ENCODE assay signal across 8 cellular contexts in genomic region chr9:5449521-5450359, GRCh38. TPM values are rescaled to one million over a fixed set of nuclear protein-coding genes. Genes with fewer than 3 reads are reported as not detected.
DNase-seq lines count a peak whose midpoint lies in the region; ATAC-seq, FAIRE-seq and TF ChIP-seq lines count a peak whose summit lies in the region.

No MANE protein-coding gene starts in this region.

- H3K4me3 ChIP-seq in CD8-positive, alpha-beta memory T cell (ENCODE audit: low read length): peak overlapping the region; percentile 88
- H3K4me3 ChIP-seq in H1 (ENCODE audit: extremely low read depth in 1 of 4, insufficient read depth in 2 of 4, low read depth in 3 of 4, low read length in 4 of 4) (peak overlapping the region in 1 of 4 experiments; percentile 52; a peak in 2 of 8 replicates), neural progenitor cell (peak overlapping the region; percentile 47)

- peak overlapping the region; percentile 92 for H3K27ac ChIP-seq in CD8-positive, alpha-beta memory T cell (ENCODE audit: low read depth, low read length)
- H3K27ac ChIP-seq in H1 (ENCODE audit: low read depth, low read length) (no peak overlapping the region), neural progenitor cell (no peak overlapping the region)

- H2BK20ac ChIP-seq in H1 (ENCODE audit: low read length): no peak overlapping the region

- H3K36me3 Mint-ChIP-seq in CD8-positive, alpha-beta memory T cell: peaks cover 0 to 6% (median 0%) of the 10 kb centered on the region in 3 donors
- no peaks in the 10 kb centered on the region for H3K36me3 Mint-ChIP-seq in neural progenitor cell

- no peaks in the 10 kb centered on the region for H3F3A ChIP-seq in neural progenitor cell (ENCODE audit: low read depth)

- no peak overlapping the region for H2BK120ac ChIP-seq in H1 (replicated peaks; ENCODE audit: low read depth, low read length)

- no peaks in the 10 kb centered on the region for H3K79me2 ChIP-seq in H1 (ENCODE audit: control insufficient read depth in 1 of 2, insufficient read depth in 2 of 2, low read length in 2 of 2)
- no peaks in the 10 kb centered on the region for H3K79me2 ChIP-seq in neural progenitor cell (ENCODE audit: low read depth)

- no peak overlapping the region for H3K23ac ChIP-seq in H1 (ENCODE audit: insufficient read length)

- no peak for TF ChIP-seq EP300 in H1 (IDR thresholded peaks at IDR 0.05; ENCODE audit: borderline replicate concordance in 1 of 2, low read depth in 2 of 2, low read length in 2 of 2)

- H3K79me1 ChIP-seq in H1 (ENCODE audit: low read depth, low read length): no peaks in the 10 kb centered on the region

- no peaks in the 10 kb centered on the region for H3K36me3 ChIP-seq in CD8-positive, alpha-beta memory T cell (ENCODE audit: insufficient read depth, low read length)
- H3K36me3 ChIP-seq in H1 (ENCODE audit: control insufficient read depth in 2 of 4, insufficient read depth in 4 of 4, low read length in 3 of 4) (no peaks in the 10 kb centered on the region), neural progenitor cell (no peaks in the 10 kb centered on the region)

- POLR2A ChIA-PET in CD8-positive, alpha-beta memory T cell (lab: Charles Lee): interaction anchor here (1.1 to 2.8 kb wide), 6 partner anchors 12 to 1923 kb away, joined by 3 to 33 read pairs (median 6); partner anchors contain the start of gene PLGRKT
- POLR2A ChIA-PET in H1 (lab: Charles Lee; ENCODE audit: partially characterized antibody): interaction anchor here (1.4 to 1.7 kb wide), 2 partner anchors 11 to 13 kb away, joined by 4 to 6 read pairs; partner anchors contain the start of gene PLGRKT

- peaks cover 42% of the 10 kb centered on the region for H3K4me1 ChIP-seq in CD8-positive, alpha-beta memory T cell (ENCODE audit: insufficient read depth, low read length)
- peaks cover 0 to 2% (median 0%) of the 10 kb centered on the region in 4 experiments; a peak in 2 of 7 replicates for H3K4me1 ChIP-seq in H1 (replicated peaks in 1 of 4; ENCODE audit: control insufficient read depth in 3 of 4, insufficient read depth in 4 of 4, low read length in 3 of 4)
- peaks cover 3% of the 10 kb centered on the region for H3K4me1 ChIP-seq in neural progenitor cell

- TF ChIP-seq POLR2A in H1 (IDR thresholded peaks at IDR 0.05; ENCODE audit: control extremely low read depth in 1 of 2, low read depth in 2 of 2, low read length in 2 of 2): no peak

- no peak overlapping the region for H4K8ac ChIP-seq in H1 (ENCODE audit: extremely low read depth, insufficient read depth, low read length)

- FAIRE-seq in H1 (lab: Jason Lieb, UNC): no peak
- FAIRE-seq in RCC 7860 (lab: Jason Lieb, UNC): no peak

- H3K4me1 Mint-ChIP-seq in CD8-positive, alpha-beta memory T cell: peaks cover 45 to 83% (median 77%) of the 10 kb centered on the region in 3 donors
- no peaks in the 10 kb centered on the region for H3K4me1 Mint-ChIP-seq in neural progenitor cell

- H2BK12ac ChIP-seq in H1 (ENCODE audit: low read depth, low read length): no peak overlapping the region

- no peaks in the 10 kb centered on the region for H3K27me3 ChIP-seq in CD8-positive, alpha-beta memory T cell (ENCODE audit: insufficient read depth, low read length, poor library complexity, severe bottlenecking)
- no peaks in the 10 kb centered on the region; a peak in 1 of 7 replicates for H3K27me3 ChIP-seq in H1 (replicated peaks in 1 of 4; ENCODE audit: control insufficient read depth in 3 of 4, extremely low read depth in 1 of 4, insufficient read depth in 3 of 4, low read length in 3 of 4)
- H3K27me3 ChIP-seq in neural progenitor cell: peaks cover 11% of the 10 kb centered on the region

- no peak overlapping the region for H2AK5ac ChIP-seq in H1 (ENCODE audit: low read depth, low read length)

- no peak overlapping the region for H3K18ac ChIP-seq in H1 (ENCODE audit: extremely low read depth, low read length)

- TF ChIP-seq CTCF in H1 (IDR thresholded peaks at IDR 0.05; ENCODE audit: control extremely low read depth in 1 of 3, insufficient read depth in 1 of 3, low read depth in 1 of 3, low read length in 3 of 3): no peak
- TF ChIP-seq CTCF in neural progenitor cell (IDR thresholded peaks at IDR 0.05): no peak

- peak overlapping the region; percentile 92 to 99 (median 98) for H3K27ac Mint-ChIP-seq in CD8-positive, alpha-beta memory T cell
- H3K27ac Mint-ChIP-seq in neural progenitor cell: no peak overlapping the region

- ATAC-seq in GM19351 (IDR thresholded peaks at IDR 0.05; ENCODE audit: unreplicated experiment): no peak

- no peak overlapping the region for H2BK15ac ChIP-seq in H1 (ENCODE audit: low read length)

- no peak for TF ChIP-seq RAD21 in H1 (IDR thresholded peaks at IDR 0.05 in 1 of 2, conservative IDR thresholded peaks at IDR 0.05 in 1 of 2; ENCODE audit: low read depth in 2 of 2, low read length in 2 of 2)

- H3K4me2 ChIP-seq in H1 (ENCODE audit: insufficient read depth in 1 of 2, low read depth in 2 of 2, low read length in 2 of 2) (peak overlapping the region; percentile 23 to 49), neural progenitor cell (peak overlapping the region; percentile 78)

- H4K5ac ChIP-seq in H1 (ENCODE audit: insufficient read length, low read depth, low read length): no peak overlapping the region

- H3K9ac ChIP-seq in H1 (replicated peaks in 1 of 4; ENCODE audit: extremely low read depth in 1 of 4, low read depth in 3 of 4, low read length in 3 of 4) (no peak overlapping the region), neural progenitor cell (no peak overlapping the region)

- 85% methylated on average over 15 of the region's 15 CpGs; no CpG with 5 or more reads in 1 of the 2 experiments for WGBS in H1 (ENCODE audit: extremely low coverage in 1 of 2, insufficient coverage in 1 of 2, insufficient read length in 1 of 2, insufficient replicate concordance in 2 of 2, low coverage in 1 of 2, low lambda C conversion rate in 2 of 2, missing lambda C conversion rate in 1 of 2), 2 experiments

- H2BK5ac ChIP-seq in H1 (ENCODE audit: low read depth, low read length): no peak overlapping the region

- peak overlapping the region; percentile 86 to 98 (median 96) for H3K4me3 Mint-ChIP-seq in CD8-positive, alpha-beta memory T cell
- H3K4me3 Mint-ChIP-seq in neural progenitor cell: peak overlapping the region; percentile 80

- H4K91ac ChIP-seq in H1 (replicated peaks; ENCODE audit: insufficient read length, low read length): no peak overlapping the region

- no peaks in the 10 kb centered on the region for H3K9me3 ChIP-seq in CD8-positive, alpha-beta memory T cell (ENCODE audit: low read length)
- H3K9me3 ChIP-seq in H1 (ENCODE audit: insufficient read depth in 2 of 2, low read depth in 1 of 2, low read length in 1 of 2) (no peaks in the 10 kb centered on the region), neural progenitor cell (ENCODE audit: low read depth) (no peaks in the 10 kb centered on the region)

- H3K4ac ChIP-seq in H1 (replicated peaks; ENCODE audit: insufficient read length, low read depth, low read length): no peak overlapping the region

- H3K27me3 Mint-ChIP-seq in CD8-positive, alpha-beta memory T cell: peaks cover 0 to under 1% of the 10 kb centered on the region in 2 donors
- peaks cover under 1% of the 10 kb centered on the region for H3K27me3 Mint-ChIP-seq in neural progenitor cell (ENCODE audit: insufficient read depth, low read depth)

- CTCF ChIA-PET in CD8-positive, alpha-beta memory T cell (lab: Charles Lee): interaction anchor here (0.7 to 2.8 kb wide), 33 partner anchors 8 to 385 kb away, joined by 3 to 56 read pairs (median 5); partner anchors contain the start of genes ERMP1, INSL6, PLGRKT and RIC1
- CTCF ChIA-PET in H1 (lab: Charles Lee; ENCODE audit: partially characterized antibody): interaction anchor here (0.6 to 2.6 kb wide), 33 partner anchors 8 to 704 kb away, joined by 3 to 42 read pairs (median 4); no protein-coding TSS in a partner anchor

- H3K14ac ChIP-seq in H1 (ENCODE audit: insufficient read length): no peak overlapping the region

- H3K56ac ChIP-seq in H1 (replicated peaks; ENCODE audit: insufficient read length, low read depth, low read length): no peak overlapping the region

- H2AFZ ChIP-seq in H1 (ENCODE audit: low read length): no peak overlapping the region
- peak overlapping the region; percentile 30 for H2AFZ ChIP-seq in neural progenitor cell (replicated peaks)

- no peaks in the 10 kb centered on the region for H4K20me1 ChIP-seq in H1 (replicated peaks in 1 of 2; ENCODE audit: control insufficient read depth in 1 of 2, insufficient read depth in 2 of 2, low read length in 2 of 2)
- no peaks in the 10 kb centered on the region for H4K20me1 ChIP-seq in neural progenitor cell (ENCODE audit: low read depth)

- peak in 1 of 5 donors; percentile 21 for DNase-seq in CD8-positive, alpha-beta memory T cell
- peak; percentile 65 for DNase-seq in NCI-H82 (lab: John Stamatoyannopoulos, UW)
- DNase-seq in H1 (ENCODE audit: low read depth in 1 of 2, low spot score in 2 of 2): no peak
- no peak for DNase-seq in neural progenitor cell (ENCODE audit: low spot score)
- DNase-seq in ureter (ENCODE audit: low spot score): no peak
- DNase-seq in activated CD4-positive, CD25-positive, alpha-beta regulatory T cell (lab: John Stamatoyannopoulos, UW): no peak
- no peak for DNase-seq in RCC 7860 (ENCODE audit: low spot score)

- H3K23me2 ChIP-seq in H1 (ENCODE audit: low read depth, low read length): no peaks in the 10 kb centered on the region; the same call in 1 of the 2 replicates

- H3K9me3 Mint-ChIP-seq in CD8-positive, alpha-beta memory T cell: no peaks in the 10 kb centered on the region
- no peaks in the 10 kb centered on the region for H3K9me3 Mint-ChIP-seq in neural progenitor cell

RNA-seq across cellular contexts. Expression of gene CD274, which starts 0.6 kb away (rescaled TPM):
- 10 to 100 TPM; 13.2 to 17.6 TPM for total RNA-seq in CD8-positive, alpha-beta memory T cell
- 6.1 TPM for polyA plus RNA-seq in CD8-positive, alpha-beta memory T cell
- 0.15 TPM in 1 of 2 replicates, not detected in the other for total RNA-seq in H1 (2021; fragmentation: NEBNext Ultra II Directional; extraction: Animal tissue kit (Norgen Biotek cat#: 25700))
- polyA plus RNA-seq in H1 (2011; rRNA removed): 0.08 TPM in 1 of 2 replicates, not detected in the other
- 0.14 TPM for polyA plus RNA-seq in H1 (2011; cell fraction: cytosol; rRNA removed)
- polyA plus RNA-seq in H1 (2011; cell fraction: nucleus; rRNA removed): not detected
- 0.05 to 0.09 TPM in 2 of 4 replicates, not detected in the others for polyA plus RNA-seq in H1 (2012, experiment 1 of 2)
- polyA plus RNA-seq in H1 (2012, experiment 2 of 2): not detected
- polyA plus RNA-seq in H1 (2013, experiment 1 of 2): 0.20 TPM
- 0.26 TPM for polyA plus RNA-seq in H1 (2013, experiment 2 of 2)
- 0.12 and 1.1 TPM in 2 replicates for polyA minus RNA-seq in H1 (2011; rRNA and poly(A)+ RNA removed)
- not detected for polyA minus RNA-seq in H1 (2011; cell fraction: cytosol; rRNA and poly(A)+ RNA removed)
- polyA minus RNA-seq in H1 (2011; cell fraction: nucleus; rRNA and poly(A)+ RNA removed): not detected
- total RNA-seq in neural progenitor cell (ENCODE audit: low replicate concordance) (not detected in 2 replicates), ureter (5.4 TPM)

RNA-seq across cellular contexts. Expression of gene PLGRKT, which starts 12.0 kb away (rescaled TPM):
- total RNA-seq in CD8-positive, alpha-beta memory T cell: 10 to 100 TPM; 34.3 to 36.1 TPM
- 48.6 TPM for polyA plus RNA-seq in CD8-positive, alpha-beta memory T cell
- total RNA-seq in H1 (2021; fragmentation: NEBNext Ultra II Directional; extraction: Animal tissue kit (Norgen Biotek cat#: 25700)): 11.3 and 15.7 TPM in 2 replicates
- polyA plus RNA-seq in H1 (2011; rRNA removed): 2.5 and 5.4 TPM in 2 replicates
- 7.0 TPM for polyA plus RNA-seq in H1 (2011; cell fraction: cytosol; rRNA removed)
- 0.88 TPM for polyA plus RNA-seq in H1 (2011; cell fraction: nucleus; rRNA removed)
- 7.5 to 14.5 TPM (median 12.4 TPM) in 4 replicates for polyA plus RNA-seq in H1 (2012, experiment 1 of 2)
- 8.4 TPM for polyA plus RNA-seq in H1 (2012, experiment 2 of 2)
- polyA plus RNA-seq in H1 (2013, experiment 1 of 2): 14.1 TPM
- 14.4 TPM for polyA plus RNA-seq in H1 (2013, experiment 2 of 2)
- 1.2 and 1.3 TPM in 2 replicates for polyA minus RNA-seq in H1 (2011; rRNA and poly(A)+ RNA removed)
- 7.4 TPM for polyA minus RNA-seq in H1 (2011; cell fraction: cytosol; rRNA and poly(A)+ RNA removed)
- polyA minus RNA-seq in H1 (2011; cell fraction: nucleus; rRNA and poly(A)+ RNA removed): 5.1 TPM
- 37.7 and 38.4 TPM in 2 replicates for total RNA-seq in neural progenitor cell (ENCODE audit: low replicate concordance)
- 23.5 TPM for total RNA-seq in ureter
